In genomic region chr1:116152577-116152943, GRCh38 we compare ENCODE assay signal across 8 cellular contexts. TPM values are rescaled to one million over a fixed set of nuclear protein-coding genes. Genes with fewer than 3 reads are reported as not detected.
A peak's percentile ranks its signal among the peaks of the same experiment; 100 is the strongest.
DNase-seq lines count a peak whose midpoint lies in the region; ATAC-seq, FAIRE-seq and TF ChIP-seq lines count a peak whose summit lies in the region.

No MANE protein-coding gene starts in this region.

- no peaks in the 10 kb centered on the region for H3K27me3 Mint-ChIP-seq in Calu3 (ENCODE audit: unreplicated experiment)

- ATAC-seq in psoas muscle (no peak), HG03039 (IDR thresholded peaks at IDR 0.05; ENCODE audit: unreplicated experiment) (no peak), GM18519 (IDR thresholded peaks at IDR 0.05; ENCODE audit: low FRiP score, unreplicated experiment) (no peak), GM21619 (IDR thresholded peaks at IDR 0.05; ENCODE audit: unreplicated experiment) (no peak)

- TF ChIP-seq POLR2A in Peyer's patch (IDR thresholded peaks at IDR 0.05) = no peak

- DNase-seq in Calu3 (no peak), Peyer's patch (no peak), fibroblast of the aortic adventitia (ENCODE audit: low read depth) (no peak), psoas muscle (no peak), HTR-8/SVneo (ENCODE audit: insufficient read length, low spot score) (no peak)

- H3K36me3 ChIP-seq in Peyer's patch (no peaks in the 10 kb centered on the region), psoas muscle (ENCODE audit: insufficient read depth in 1 of 2, low read depth in 1 of 2) (no peaks in the 10 kb centered on the region)

- CTCF ChIA-PET in Calu3 (lab: Charles Lee) = interaction anchor here (0.7 to 0.9 kb wide), 2 partner anchors 333 to 346 kb away, joined by 4 to 5 read pairs; no protein-coding TSS in a partner anchor

- no peak for FAIRE-seq in HTR-8/SVneo (lab: Jason Lieb, UNC)

- H3K9me3 ChIP-seq in Peyer's patch (no peaks in the 10 kb centered on the region), psoas muscle (no peaks in the 10 kb centered on the region)

- H3K27ac Mint-ChIP-seq in Calu3 (ENCODE audit: unreplicated experiment) = no peak overlapping the region

- 87 to 97% (median 93%) methylated on average over 3 of the region's 4 CpGs for WGBS in psoas muscle, 3 donors

- intact Hi-C loops in Calu3 (cut with micrococcal nuclease; ENCODE audit: unreplicated experiment) (loop anchor here (5.0 kb wide), 1 partner anchor 220 kb away; the partner anchor contains the start of gene ATP1A1), psoas muscle (cut with DNase I) (loop anchor here in 1 of 2 donors (5.0 to 10.0 kb wide), 2 partner anchors 265 to 892 kb away; no protein-coding TSS in a partner anchor)

- H3K27ac ChIP-seq in Peyer's patch (peak overlapping the region in 3 of 4 donors; percentile 42 to 86 (median 82)), psoas muscle (no peak overlapping the region)

- H3K27me3 ChIP-seq in Peyer's patch = no peaks in the 10 kb centered on the region
- no peaks in the 10 kb centered on the region for H3K27me3 ChIP-seq in psoas muscle (ENCODE audit: insufficient read depth in 3 of 3, low read length in 2 of 3)

- H3K9me3 Mint-ChIP-seq in Calu3 (ENCODE audit: low read depth, unreplicated experiment) = no peaks in the 10 kb centered on the region

- H3K4me1 Mint-ChIP-seq in Calu3 (ENCODE audit: low read depth, unreplicated experiment) = peaks cover 27% of the 10 kb centered on the region

- H3K4me3 ChIP-seq in Peyer's patch = peak overlapping the region in 3 of 4 donors; percentile 46 to 55 (median 46)
- peak overlapping the region; percentile 61 for H3K4me3 ChIP-seq in fibroblast of the aortic adventitia (ENCODE audit: low read depth, low read length)
- H3K4me3 ChIP-seq in psoas muscle = peak overlapping the region; percentile 61

- H3K4me1 ChIP-seq in Peyer's patch = peaks cover 0 to 8% (median 5%) of the 10 kb centered on the region in 4 donors
- H3K4me1 ChIP-seq in psoas muscle = peaks cover 12% of the 10 kb centered on the region

- TF ChIP-seq CTCF in Calu3 (IDR thresholded peaks at IDR 0.05; ENCODE audit: unreplicated experiment) (no peak), Peyer's patch (IDR thresholded peaks at IDR 0.05) (no peak), fibroblast of the aortic adventitia (IDR thresholded peaks at IDR 0.05; ENCODE audit: insufficient read depth, low read length) (no peak), psoas muscle (IDR thresholded peaks at IDR 0.05) (no peak)

- peak overlapping the region; percentile 45 for H3K4me3 Mint-ChIP-seq in Calu3 (ENCODE audit: low read depth, unreplicated experiment)

- H3K36me3 Mint-ChIP-seq in Calu3 (ENCODE audit: insufficient read depth, unreplicated experiment) = no peaks in the 10 kb centered on the region

- BruUV-seq in Calu3 (replicated peaks; lab: Mats Ljungman, UMichigan) = no TSS peak

RNA-seq across cellular contexts. Expression of gene MAB21L3, which starts 41.4 kb away (rescaled TPM):
- 0.21 and 0.22 TPM in 2 replicates for total RNA-seq in Calu3 (2022)
- total RNA-seq in Peyer's patch = 1 to 10 TPM in 2 of 4 donors, under 1 TPM in 1, not detected in 1; 0.94 to 1.8 (median 1.1) TPM
- total RNA-seq in fibroblast of the aortic adventitia (ENCODE audit: low replicate concordance) = 0.18 and 0.41 TPM in 2 replicates
- total RNA-seq in psoas muscle = not detected
- under 1 TPM in 1 of 3 donors, not detected in 2; 0.04 TPM for polyA plus RNA-seq in psoas muscle
